8 cellular contexts compared by ENCODE assay signal in the genomic region with DNA sequence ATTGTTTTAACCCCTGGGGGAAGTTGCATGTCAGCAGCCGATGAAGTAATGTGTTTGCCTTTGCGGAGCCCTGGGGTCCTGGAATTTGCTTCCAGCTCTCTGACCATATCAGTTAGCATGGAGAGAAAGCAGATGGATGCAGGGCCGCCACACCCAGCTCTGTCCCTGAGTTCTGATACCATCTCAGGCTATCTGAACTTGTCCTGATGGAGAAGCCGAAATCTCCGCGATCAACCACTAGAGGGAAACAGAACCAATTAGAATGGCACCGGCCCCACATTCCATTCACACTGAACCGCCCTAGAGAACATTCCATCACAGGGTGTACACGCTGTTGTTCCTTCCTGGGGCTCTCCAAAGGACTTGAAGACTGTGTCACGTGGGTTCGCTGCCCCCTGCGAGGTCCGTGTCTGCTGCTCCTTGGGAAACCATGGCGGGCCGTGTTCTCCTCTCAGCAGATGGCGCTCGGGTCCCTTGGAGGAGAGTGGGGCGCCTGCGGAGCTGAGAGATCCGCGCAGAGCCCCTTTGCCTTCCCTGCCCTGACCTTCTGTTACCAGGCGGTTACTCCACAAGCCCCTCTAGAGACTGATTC.
DNase-seq lines count a peak whose midpoint lies in the region; ATAC-seq, FAIRE-seq and TF ChIP-seq lines count a peak whose summit lies in the region.

No MANE protein-coding gene starts in this region.

- H3K79me2 ChIP-seq in trophoblast cell (ENCODE audit: control insufficient read depth, insufficient read depth, low read length, poor library complexity): peaks cover 6% of the 10 kb centered on the region

- intact Hi-C loops in Calu3 (cut with micrococcal nuclease; ENCODE audit: unreplicated experiment): loop anchor here (1.0 to 5.0 kb wide), 2 partner anchors 197 to 290 kb away; no protein-coding TSS in a partner anchor
- intact Hi-C loops in left cardiac atrium (cut with DNase I): loop anchor here (2.0 to 5.0 kb wide), 2 partner anchors 281 to 292 kb away; no protein-coding TSS in a partner anchor

- no peaks in the 10 kb centered on the region for H3K27me3 ChIP-seq in trophoblast cell (ENCODE audit: insufficient read depth, low read length)

- H2BK12ac ChIP-seq in trophoblast cell (ENCODE audit: low read length): no peak overlapping the region

- H2AK5ac ChIP-seq in trophoblast cell (ENCODE audit: low read length): no peak overlapping the region

- H3K4ac ChIP-seq in trophoblast cell (ENCODE audit: low read depth, low read length): no peak overlapping the region

- no peak overlapping the region for H3K18ac ChIP-seq in trophoblast cell (ENCODE audit: low read length)

- CTCF ChIA-PET in Calu3 (lab: Charles Lee): interaction anchor here (0.7 to 3.1 kb wide), 14 partner anchors 14 to 418 kb away, joined by 3 to 36 read pairs (median 4); a partner anchor contains a TSS

- peaks cover 47% of the 10 kb centered on the region for H3K79me1 ChIP-seq in trophoblast cell (ENCODE audit: low read length)

- no peak overlapping the region for H3K4me2 ChIP-seq in trophoblast cell (ENCODE audit: low read length)

- peak overlapping the region; percentile 19 for H2BK5ac ChIP-seq in trophoblast cell (ENCODE audit: low read depth, low read length, poor library complexity)

- H3K9me3 ChIP-seq in trophoblast cell (ENCODE audit: insufficient read depth, low read depth, low read length): no peaks in the 10 kb centered on the region

- no peak overlapping the region for H2AFZ ChIP-seq in trophoblast cell (ENCODE audit: insufficient read depth, low read length, poor library complexity)

- H3K36me3 Mint-ChIP-seq in Calu3 (ENCODE audit: insufficient read depth, unreplicated experiment): peaks cover 12% of the 10 kb centered on the region

- no peak for TF ChIP-seq CTCF in Calu3 (IDR thresholded peaks at IDR 0.05; ENCODE audit: unreplicated experiment)

- no peak overlapping the region for H3K14ac ChIP-seq in trophoblast cell (ENCODE audit: low read length)

- peak; percentile 82 for FAIRE-seq in RCC 7860 (lab: Jason Lieb, UNC)

- H2BK120ac ChIP-seq in trophoblast cell (ENCODE audit: insufficient read depth, low read length, poor library complexity): peak overlapping the region; percentile 92

- H4K91ac ChIP-seq in trophoblast cell (ENCODE audit: low read depth, low read length): peak overlapping the region; percentile 50

- DNase-seq in Calu3: peak; percentile 89
- peak; percentile 93 for DNase-seq in RCC 7860 (ENCODE audit: low spot score)
- peak in 35 of 56 donors; percentile 7 to 72 (median 30) for DNase-seq in amygdala (lab: John Stamatoyannopoulos, UW)
- peak; percentile 92 for DNase-seq in left cardiac atrium
- DNase-seq in trophoblast cell: peak; percentile 91 to 97

- no peak overlapping the region for H3K4me3 ChIP-seq in trophoblast cell (ENCODE audit: low read depth, low read length)

- peak overlapping the region; percentile 54 for H4K8ac ChIP-seq in trophoblast cell (ENCODE audit: low read depth, low read length)

- H3K36me3 ChIP-seq in trophoblast cell (ENCODE audit: control insufficient read depth in 1 of 2, insufficient read depth in 2 of 2, low read length in 2 of 2): peaks cover 4% of the 10 kb centered on the region in 2 experiments

- peak overlapping the region; percentile 47 for H3K4me3 Mint-ChIP-seq in Calu3 (ENCODE audit: low read depth, unreplicated experiment)

- H3K27ac Mint-ChIP-seq in Calu3 (ENCODE audit: unreplicated experiment): peak overlapping the region; percentile 83

- no peak overlapping the region for H3K9ac ChIP-seq in trophoblast cell (ENCODE audit: low read length)

- no TSS peak for BruUV-seq in Calu3 (replicated peaks; lab: Mats Ljungman, UMichigan)

- H3K23ac ChIP-seq in trophoblast cell (ENCODE audit: low read length): no peak overlapping the region

- peak; percentile 47 for ATAC-seq in HG02642 (IDR thresholded peaks at IDR 0.05; ENCODE audit: poor library complexity, unreplicated experiment)
- ATAC-seq in left cardiac atrium: peak; percentile 89 to 94
- ATAC-seq in GM19397 (IDR thresholded peaks at IDR 0.05; ENCODE audit: unreplicated experiment): no peak
- no peak for ATAC-seq in HG02981 (IDR thresholded peaks at IDR 0.05; ENCODE audit: unreplicated experiment)

- peak overlapping the region; percentile 74 for H3K27ac ChIP-seq in trophoblast cell (ENCODE audit: low read depth, low read length)

- peaks cover 15% of the 10 kb centered on the region for H3K4me1 Mint-ChIP-seq in Calu3 (ENCODE audit: low read depth, unreplicated experiment)

- no CpG with 5 or more reads among the region's 22 CpGs for WGBS in trophoblast cell (ENCODE audit: extremely low coverage, insufficient coverage, insufficient read length)

- no peaks in the 10 kb centered on the region for H3K9me3 Mint-ChIP-seq in Calu3 (ENCODE audit: low read depth, unreplicated experiment)

- H4K12ac ChIP-seq in trophoblast cell (ENCODE audit: low read depth, low read length): no peak overlapping the region

- H3K27me3 Mint-ChIP-seq in Calu3 (ENCODE audit: unreplicated experiment): no peaks in the 10 kb centered on the region

- H3K4me1 ChIP-seq in trophoblast cell (ENCODE audit: control insufficient read depth in 1 of 2, insufficient read depth in 2 of 2, low read length in 2 of 2): peaks cover 34 to 36% of the 10 kb centered on the region in 2 experiments

Comparison
In these comparisons a context has a peak if more than half of its experiments do, and no peak if none do; other contexts are left out.
1. DNase-seq: peak in every context shown above with its lines; median percentile 94 in trophoblast cell; 93 in RCC 7860; 92 in left cardiac atrium; 89 in Calu3; 30 in amygdala.
2. ATAC-seq: peak in HG02642 (single experiment) and left cardiac atrium (2 of 2); none in GM19397 (single experiment) and HG02981 (single experiment).